15 cellular contexts compared by ENCODE assay signal in the genomic region with DNA sequence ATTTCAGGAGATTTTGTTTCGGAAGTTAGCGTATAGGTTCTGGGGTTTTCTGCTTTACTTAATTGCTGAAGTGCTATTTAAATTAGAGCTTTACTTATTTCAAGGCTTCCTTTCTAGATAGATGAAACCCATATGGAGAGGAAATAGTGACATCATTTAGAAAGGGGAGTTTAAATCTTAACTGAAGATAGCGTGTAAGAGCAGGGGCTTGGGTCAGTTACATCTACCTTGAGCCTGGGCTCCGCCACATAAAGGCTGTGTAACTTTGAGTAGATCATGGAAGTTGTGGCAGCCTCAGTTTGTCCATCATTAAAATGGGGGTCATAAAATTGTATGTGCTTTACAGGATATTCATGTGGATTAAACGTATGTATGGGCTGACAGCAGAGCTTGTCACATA. TPM values are rescaled to one million over a fixed set of nuclear protein-coding genes. Genes with fewer than 3 reads are reported as not detected.
DNase-seq lines count a peak whose midpoint lies in the region; ATAC-seq and TF ChIP-seq lines count a peak whose summit lies in the region.
"Had no signal": no experiment of that assay in that cellular context is flagged by ENCODE, and none has a peak within 500 bp of the region (broad histone marks: within the 10 kb centered on the region; RNA-seq: fewer than 3 reads in every experiment).

No MANE protein-coding gene starts in this region.

- intact Hi-C loops in ascending aorta (cut with DNase I) (no loop called here), psoas muscle (cut with DNase I) (no loop called here), uterus (cut with DNase I; ENCODE audit: low total_unique reads) (no loop called here), upper lobe of right lung (cut with DNase I) (no loop called here)

- no peak for TF ChIP-seq POLR2A in uterus (IDR thresholded peaks at IDR 0.05)

- H3K79me2 ChIP-seq in DOHH2 (ENCODE audit: control insufficient read depth, low read length) (peaks cover 88% of the 10 kb centered on the region), GM23248 (ENCODE audit: insufficient read depth) (peaks cover 93% of the 10 kb centered on the region)

- H3K4me1 ChIP-seq in DOHH2 (ENCODE audit: control insufficient read depth, low read length) (peaks cover 17% of the 10 kb centered on the region), GM23248 (ENCODE audit: insufficient read depth) (peaks cover 16% of the 10 kb centered on the region), ascending aorta (peaks cover 7 to 55% of the 10 kb centered on the region in 2 donors), psoas muscle (peaks cover 56% of the 10 kb centered on the region), uterus (peaks cover 6 to 13% of the 10 kb centered on the region in 2 donors), upper lobe of right lung (peaks cover 39% of the 10 kb centered on the region)

- DNase-seq in GM23248 (no peak), ascending aorta (ENCODE audit: low spot score in 2 of 2) (no peak), psoas muscle (no peak), SKM-1 treated with dmso at 0.1 percent for 144 hours (lab: John Stamatoyannopoulos, UW; ENCODE audit: unreplicated experiment) (no peak), HuH-7 (ENCODE audit: low spot score) (no peak), uterus (no peak), upper lobe of right lung (no peak)
- DNase-seq: CD4-positive, alpha-beta T cell; NCI-H1694 treated with DMSO at 0.1 percent for 48 hours; NCI-H82; SHP77 treated with DMSO at 0.1 percent for 48 hours; substantia nigra had no signal

- 72 to 75% methylated on average over 5 of the region's 5 CpGs for WGBS in GM23248 (ENCODE audit: low coverage in 1 of 2, low lambda C conversion rate in 2 of 2, missing lambda C conversion rate in 2 of 2), 2 experiments
- 70 to 72% (median 70%) methylated on average over 5 of the region's 5 CpGs for WGBS in psoas muscle, 3 donors

- no peaks in the 10 kb centered on the region for H3K9me3 ChIP-seq in DOHH2 (ENCODE audit: control insufficient read depth, insufficient read depth, low read length)
- H3K9me3 ChIP-seq in GM23248 (ENCODE audit: low read depth), result no peaks in the 10 kb centered on the region
- H3K9me3 ChIP-seq in ascending aorta, result no peaks in the 10 kb centered on the region
- no peaks in the 10 kb centered on the region for H3K9me3 ChIP-seq in psoas muscle
- H3K9me3 ChIP-seq in uterus, result no peaks in the 10 kb centered on the region
- no peaks in the 10 kb centered on the region for H3K9me3 ChIP-seq in upper lobe of right lung

- peaks cover 3% of the 10 kb centered on the region; the same call in 1 of the 2 replicates for H3F3A ChIP-seq in DOHH2 (ENCODE audit: control insufficient read depth, insufficient read depth)
- H3F3A ChIP-seq in GM23248 (ENCODE audit: insufficient read depth), result peaks cover 9% of the 10 kb centered on the region; the same call in 1 of the 2 replicates

- H3K9ac ChIP-seq in GM23248, result peak overlapping the region; percentile 20; the same call in 1 of the 2 replicates
- H3K9ac ChIP-seq: KMS-11 had no signal

- H4K20me1 ChIP-seq in DOHH2 (ENCODE audit: control insufficient read depth, insufficient read depth, low read depth, low read length), result no peaks in the 10 kb centered on the region
- H4K20me1 ChIP-seq in GM23248 (ENCODE audit: insufficient read depth), result no peaks in the 10 kb centered on the region

- H3K9me2 ChIP-seq in DOHH2 (replicated peaks; ENCODE audit: control insufficient read depth, low read length) (no peaks in the 10 kb centered on the region), GM23248 (ENCODE audit: insufficient read depth) (no peaks in the 10 kb centered on the region)

- H3K4me3 ChIP-seq in DOHH2 (ENCODE audit: low read length) (no peak overlapping the region), GM23248 (0 out of 2 replicates have a peak overlapping the region, but pooled peaks have one; percentile 10), ascending aorta (peak overlapping the region; percentile 5 to 53), psoas muscle (peak overlapping the region; percentile 5), uterus (no peak overlapping the region), upper lobe of right lung (no peak overlapping the region)

- 0 out of 2 replicates have a peak overlapping the region, but pooled peaks have one; percentile 45 for H2AFZ ChIP-seq in GM23248

- in situ Hi-C loops in GM23248 (cut with MboI), result no loop called here

- H3K27me3 ChIP-seq in DOHH2 (ENCODE audit: control insufficient read depth, low read length), result no peaks in the 10 kb centered on the region
- H3K27me3 ChIP-seq in GM23248 (replicated peaks; ENCODE audit: insufficient read depth), result no peaks in the 10 kb centered on the region
- no peaks in the 10 kb centered on the region for H3K27me3 ChIP-seq in ascending aorta
- H3K27me3 ChIP-seq in psoas muscle (ENCODE audit: insufficient read depth in 3 of 3, low read length in 2 of 3), result no peaks in the 10 kb centered on the region
- no peaks in the 10 kb centered on the region for H3K27me3 ChIP-seq in uterus
- H3K27me3 ChIP-seq in upper lobe of right lung, result no peaks in the 10 kb centered on the region

- H3K4me2 ChIP-seq in DOHH2 (ENCODE audit: low read length) (peak overlapping the region; percentile 22; the same call in 1 of the 2 replicates), GM23248 (ENCODE audit: unreplicated experiment) (peak overlapping the region; percentile 11)
- H3K4me2 ChIP-seq: KMS-11 had no signal

- H3K36me3 ChIP-seq in DOHH2 (ENCODE audit: control insufficient read depth, low read length), result peaks cover 3% of the 10 kb centered on the region
- no peaks in the 10 kb centered on the region for H3K36me3 ChIP-seq in GM23248 (ENCODE audit: low read depth)
- peaks cover 0 to 6% of the 10 kb centered on the region in 2 donors for H3K36me3 ChIP-seq in ascending aorta
- no peaks in the 10 kb centered on the region for H3K36me3 ChIP-seq in psoas muscle (ENCODE audit: insufficient read depth in 1 of 2, low read depth in 1 of 2)
- no peaks in the 10 kb centered on the region for H3K36me3 ChIP-seq in uterus
- H3K36me3 ChIP-seq in upper lobe of right lung, result peaks cover 6% of the 10 kb centered on the region

- ATAC-seq in psoas muscle (no peak), upper lobe of right lung (no peak)
- ATAC-seq: sciatic nerve had no signal

- H3K27ac ChIP-seq in DOHH2 (ENCODE audit: low read depth, low read length), result no peak overlapping the region
- peak overlapping the region; percentile 16; the same call in 1 of the 2 replicates for H3K27ac ChIP-seq in GM23248
- H3K27ac ChIP-seq in ascending aorta, result peak overlapping the region; percentile 98 to 99
- H3K27ac ChIP-seq in psoas muscle, result peak overlapping the region; percentile 61
- peak overlapping the region in 1 of 2 donors; percentile 15 for H3K27ac ChIP-seq in uterus
- H3K27ac ChIP-seq in upper lobe of right lung, result no peak overlapping the region
- H3K27ac ChIP-seq: KMS-11 had no signal

- TF ChIP-seq CTCF in DOHH2 (IDR thresholded peaks at IDR 0.05; ENCODE audit: low read depth, low read length, poor library complexity, severe bottlenecking) (no peak), ascending aorta (IDR thresholded peaks at IDR 0.05) (no peak), psoas muscle (IDR thresholded peaks at IDR 0.05) (no peak), uterus (IDR thresholded peaks at IDR 0.05) (no peak), upper lobe of right lung (IDR thresholded peaks at IDR 0.05) (no peak)

RNA-seq across cellular contexts. Expression of a gene that starts 4.7 kb away (rescaled TPM):
- 31.6 and 37.1 TPM in 2 replicates for total RNA-seq in GM23248 (2014; rRNA removed; shearing (Covaris generic))
- polyA plus RNA-seq in GM23248 (2016; fragmentation: Nextera tagmentation; extraction: Ambion mirVana) (29.4 and 32.1 TPM in 2 replicates), psoas muscle (10 to 100 TPM in 2 of 3 donors, 1 to 10 TPM in 1; 8.0 to 19.5 (median 15.2) TPM)
- total RNA-seq in ascending aorta (41.4 TPM), psoas muscle (10 to 100 TPM; 18.1 to 34.1 (median 25.2) TPM), uterus (10 to 100 TPM; 22.5 to 66.6 (median 41.7) TPM), upper lobe of right lung (65.0 TPM)

RNA-seq across cellular contexts. Expression of a gene that starts 11.7 kb away (rescaled TPM):
- 116 and 117 TPM in 2 replicates for total RNA-seq in GM23248 (2014; rRNA removed; shearing (Covaris generic))
- 84.8 and 88.1 TPM in 2 replicates for polyA plus RNA-seq in GM23248 (2016; fragmentation: Nextera tagmentation; extraction: Ambion mirVana)
- total RNA-seq in ascending aorta, result 52.5 TPM
- total RNA-seq in psoas muscle, result 10 to 100 TPM; 13.2 to 19.1 (median 16.3) TPM
- 10 to 100 TPM; 25.5 to 53.0 (median 37.8) TPM for polyA plus RNA-seq in psoas muscle
- total RNA-seq in uterus, result 100 to 1,000 TPM in 1 of 4 donors, 10 to 100 TPM in 3; 43.0 to 112 (median 59.6) TPM
- total RNA-seq in upper lobe of right lung, result 44.3 TPM

RNA-seq across cellular contexts. Expression of a gene that starts 18.6 kb away (rescaled TPM):
- 171 and 174 TPM in 2 replicates for total RNA-seq in GM23248 (2014; rRNA removed; shearing (Covaris generic))
- polyA plus RNA-seq in GM23248 (2016; fragmentation: Nextera tagmentation; extraction: Ambion mirVana) (233 and 249 TPM in 2 replicates), psoas muscle (100 to 1,000 TPM; 120 to 146 (median 126) TPM)
- total RNA-seq in ascending aorta (114 TPM), psoas muscle (10 to 100 TPM; 71.8 to 99.9 (median 82.2) TPM), uterus (10 to 100 TPM; 66.1 to 94.1 (median 89.9) TPM), upper lobe of right lung (105 TPM)

Comparison
In these comparisons a context has a peak if more than half of its experiments do, and no peak if none do; other contexts are left out.
1. H3K27ac ChIP-seq: peak in GM23248 (single experiment), ascending aorta (2 of 2) and psoas muscle (single experiment); none in DOHH2 (single experiment) and upper lobe of right lung (single experiment).
2. H3K4me3 ChIP-seq: peak in GM23248 (single experiment), ascending aorta (2 of 2) and psoas muscle (single experiment); none in DOHH2 (single experiment), uterus (0 of 2) and upper lobe of right lung (single experiment).